11 cellular contexts compared by ENCODE assay signal in genomic region chr2:37647941-37648315, GRCh38. TPM values are rescaled to one million over a fixed set of nuclear protein-coding genes. Genes with fewer than 3 reads are reported as not detected.
DNase-seq lines count a peak whose midpoint lies in the region; ATAC-seq and TF ChIP-seq lines count a peak whose summit lies in the region.
"Had no signal": no experiment of that assay in that cellular context is flagged by ENCODE, and none has a peak within 500 bp of the region (broad histone marks: within the 10 kb centered on the region; RNA-seq: fewer than 3 reads in every experiment).

No MANE protein-coding gene starts in this region.

- no peak for DNase-seq in CD8-positive, alpha-beta T cell
- DNase-seq in T-cell, result no peak
- no peak for DNase-seq in esophagus squamous epithelium (lab: John Stamatoyannopoulos, UW)
- no peak for DNase-seq in testis
- DNase-seq in activated effector memory CD4-positive, alpha-beta T cell treated with Interleukin-2 at 50 U/mL for 16 hours, result no peak
- DNase-seq in stimulated activated CD4-positive, alpha-beta T cell treated with anti-CD3 and anti-CD28 coated beads, Interleukin-15, amount 100 ng/mL, for 24 hours, result no peak
- no peak for DNase-seq in hippocampal formation (lab: John Stamatoyannopoulos, UW)
- DNase-seq: DMS 273 treated with DMSO at 0.1 percent for 48 hours had no signal

- H3K4me2 ChIP-seq in skeletal muscle satellite cell (ENCODE audit: low read length), result peak overlapping the region; percentile 16

- H3K9ac ChIP-seq in skeletal muscle satellite cell (ENCODE audit: low read depth, low read length), result no peak overlapping the region

- H3K9me3 ChIP-seq in CD8-positive, alpha-beta T cell (ENCODE audit: low read length), result no peaks in the 10 kb centered on the region
- no peaks in the 10 kb centered on the region for H3K9me3 ChIP-seq in esophagus squamous epithelium
- H3K9me3 ChIP-seq in skeletal muscle satellite cell (replicated peaks; ENCODE audit: low read length), result no peaks in the 10 kb centered on the region
- no peaks in the 10 kb centered on the region for H3K9me3 ChIP-seq in testis
- H3K9me3 ChIP-seq: body of pancreas had no signal

- CTCF ChIA-PET in CD8-positive, alpha-beta T cell (lab: Charles Lee), result interaction anchor here (0.7 to 3.2 kb wide), 17 partner anchors 12 to 233 kb away, joined by 3 to 19 read pairs (median 6); no protein-coding TSS in a partner anchor
- CTCF ChIA-PET in T-cell (lab: Charles Lee), result interaction anchor here (1.1 to 1.5 kb wide), 7 partner anchors 9 to 233 kb away, joined by 4 to 6 read pairs (median 5); no protein-coding TSS in a partner anchor

- H3K36me3 ChIP-seq in CD8-positive, alpha-beta T cell (ENCODE audit: insufficient read depth, low read length), result peaks cover 22% of the 10 kb centered on the region
- peaks cover 0 to 7% (median 0%) of the 10 kb centered on the region in 3 donors for H3K36me3 ChIP-seq in esophagus squamous epithelium
- peaks cover 85% of the 10 kb centered on the region for H3K36me3 ChIP-seq in skeletal muscle satellite cell (ENCODE audit: insufficient read depth, low read length)
- no peaks in the 10 kb centered on the region for H3K36me3 ChIP-seq in testis (ENCODE audit: low read depth, missing control alignments)

- intact Hi-C loops in CD8-positive, alpha-beta T cell (cut with DNase I, micrococcal nuclease), result loop anchor here (2.0 to 5.0 kb wide), 2 partner anchors 23 to 101 kb away; partner anchors contain the start of gene CDC42EP3 (in 1 of the 2)
- intact Hi-C loops in esophagus squamous epithelium (cut with DNase I), result no loop called here
- intact Hi-C loops in testis (cut with DNase I; ENCODE audit: low total_unique reads), result no loop called here

- peaks cover 92% of the 10 kb centered on the region for H3K4me1 Mint-ChIP-seq in CD8-positive, alpha-beta T cell (ENCODE audit: low read depth)
- peaks cover 90 to 95% (median 94%) of the 10 kb centered on the region in 3 donors for H3K4me1 Mint-ChIP-seq in T-cell

- peak overlapping the region; percentile 92 for H3K27ac Mint-ChIP-seq in CD8-positive, alpha-beta T cell
- H3K27ac Mint-ChIP-seq in T-cell, result peak overlapping the region; percentile 89 to 98

- TF ChIP-seq POLR2A in esophagus squamous epithelium (IDR thresholded peaks at IDR 0.05) (no peak), testis (IDR thresholded peaks at IDR 0.05) (no peak)

- H3K9me3 Mint-ChIP-seq in CD8-positive, alpha-beta T cell, result peaks cover 9% of the 10 kb centered on the region
- peaks cover 0 to 8% (median 0%) of the 10 kb centered on the region in 3 donors for H3K9me3 Mint-ChIP-seq in T-cell

- H3K27ac ChIP-seq in CD8-positive, alpha-beta T cell (ENCODE audit: low read depth, low read length), result peak overlapping the region; percentile 1
- H3K27ac ChIP-seq in esophagus squamous epithelium (peak overlapping the region in 3 of 4 donors; percentile 53 to 77 (median 64)), testis (no peak overlapping the region)

- no peaks in the 10 kb centered on the region for H3K27me3 Mint-ChIP-seq in CD8-positive, alpha-beta T cell (ENCODE audit: low read depth)
- H3K27me3 Mint-ChIP-seq in T-cell, result no peaks in the 10 kb centered on the region

- 60 to 65% methylated on average over 2 of the region's 2 CpGs for WGBS in esophagus squamous epithelium, 2 donors
- WGBS in testis, 2 donors, result 84 to 92% methylated on average over 2 of the region's 2 CpGs

- peaks cover 84% of the 10 kb centered on the region for H3K4me1 ChIP-seq in CD8-positive, alpha-beta T cell (ENCODE audit: insufficient read depth, low read length)
- H3K4me1 ChIP-seq in esophagus squamous epithelium (peaks cover 16 to 87% (median 50%) of the 10 kb centered on the region in 3 donors), skeletal muscle satellite cell (ENCODE audit: control insufficient read depth, insufficient read depth, low read length) (peaks cover 96% of the 10 kb centered on the region), testis (peaks cover 7% of the 10 kb centered on the region)

- H3K36me3 Mint-ChIP-seq in CD8-positive, alpha-beta T cell, result peaks cover 63% of the 10 kb centered on the region
- peaks cover 67% of the 10 kb centered on the region for H3K36me3 Mint-ChIP-seq in T-cell

- H3K4me3 ChIP-seq in CD8-positive, alpha-beta T cell (ENCODE audit: low read depth, low read length), result peak overlapping the region; percentile 24
- no peak overlapping the region for H3K4me3 ChIP-seq in esophagus squamous epithelium
- peak overlapping the region; percentile 4 for H3K4me3 ChIP-seq in skeletal muscle satellite cell (ENCODE audit: low read length)
- H3K4me3 ChIP-seq in testis, result no peak overlapping the region
- H3K4me3 ChIP-seq: body of pancreas had no signal

- POLR2A ChIA-PET in CD8-positive, alpha-beta T cell (lab: Charles Lee), result interaction anchor here (0.8 to 2.2 kb wide), 9 partner anchors 11 to 234 kb away, joined by 3 to 13 read pairs (median 4); partner anchors contain the start of gene CDC42EP3
- POLR2A ChIA-PET in T-cell (lab: Charles Lee), result interaction anchor here in 1 of 2 donors (0.6 to 1.2 kb wide), 3 partner anchors 25 to 49 kb away, joined by 3 to 5 read pairs (median 4); no protein-coding TSS in a partner anchor

- ATAC-seq in CD8-positive, alpha-beta T cell, result no peak
- ATAC-seq in T-cell (replicated peaks in 1 of 4), result no peak
- ATAC-seq: Panc1 had no signal

- H3K4me3 Mint-ChIP-seq in CD8-positive, alpha-beta T cell, result peak overlapping the region; percentile 65
- peak overlapping the region; percentile 43 to 75 (median 56) for H3K4me3 Mint-ChIP-seq in T-cell

- TF ChIP-seq CTCF in CD8-positive, alpha-beta T cell (IDR thresholded peaks at IDR 0.05), result no peak
- TF ChIP-seq CTCF in esophagus squamous epithelium (IDR thresholded peaks at IDR 0.05) (no peak), testis (IDR thresholded peaks at IDR 0.05) (no peak)

- no peaks in the 10 kb centered on the region for H3K27me3 ChIP-seq in CD8-positive, alpha-beta T cell (ENCODE audit: insufficient read depth, low read length)
- H3K27me3 ChIP-seq in esophagus squamous epithelium (no peaks in the 10 kb centered on the region), skeletal muscle satellite cell (ENCODE audit: control insufficient read depth, insufficient read depth, low read length) (no peaks in the 10 kb centered on the region), testis (no peaks in the 10 kb centered on the region)
- H3K27me3 ChIP-seq: body of pancreas had no signal

RNA-seq across cellular contexts. Expression of gene CDC42EP3, which starts 23.5 kb away (rescaled TPM):
- total RNA-seq in CD8-positive, alpha-beta T cell, result 10 to 100 TPM; 27.4 to 28.1 TPM
- total RNA-seq in T-cell, result 10 to 100 TPM; 30.0 to 60.3 (median 37.6) TPM
- total RNA-seq in esophagus squamous epithelium, result 10 to 100 TPM in 2 of 4 donors, 1 to 10 TPM in 1, under 1 TPM in 1; 0.57 to 16.2 (median 9.9) TPM
- 4.6 and 14.9 TPM in 2 replicates for total RNA-seq in skeletal muscle satellite cell (2012; rRNA removed)
- total RNA-seq in testis, result 10 to 100 TPM; 44.3 to 50.6 TPM
- polyA plus RNA-seq in testis (ENCODE audit: insufficient read depth, low read depth, low replicate concordance), result 107 TPM

Comparison
In these comparisons a context has a peak if more than half of its experiments do, and no peak if none do; other contexts are left out.
1. H3K27ac ChIP-seq: peak in CD8-positive, alpha-beta T cell (single experiment) and esophagus squamous epithelium (3 of 4); none in testis (0 of 2).
2. H3K4me3 ChIP-seq: peak in CD8-positive, alpha-beta T cell (single experiment) and skeletal muscle satellite cell (single experiment); none in esophagus squamous epithelium (0 of 4) and testis (0 of 2).
3. intact Hi-C loops: an anchor here in CD8-positive, alpha-beta T cell (2.0 to 5.0 kb wide); none called in esophagus squamous epithelium and testis.